8 cellular contexts compared by ENCODE assay signal in genomic region chr20:51318058-51318960, GRCh38.
DNase-seq lines count a peak whose midpoint lies in the region; ATAC-seq lines count a peak whose summit lies in the region.

No MANE protein-coding gene starts in this region.

- ATAC-seq in HG03135 (IDR thresholded peaks at IDR 0.05; ENCODE audit: unreplicated experiment): no peak

- peak; percentile 19 for DNase-seq in NK-92 treated with Interleukin-12 subunit alpha and Interleukin-12 subunit beta, amount 100 ng/mL, for 24 hours (lab: John Stamatoyannopoulos, UW)
- DNase-seq in NK-92 (lab: John Stamatoyannopoulos, UW; ENCODE audit: unreplicated experiment) (no peak), RPMI8226 (peak; percentile 41), hepatic stellate cell (ENCODE audit: low spot score) (peak; percentile 29), KG1 (lab: John Stamatoyannopoulos, UW) (no peak)
- DNase-seq in activated T-helper 9 cell treated with anti-CD3 and anti-CD28 coated beads, Interleukin-2, amount 50 U/mL, for 16 hours (ENCODE audit: low read depth): peak; percentile 23
- DNase-seq in stimulated activated CD4-positive, alpha-beta T cell treated with anti-CD3 and anti-CD28 coated beads, Interleukin-4, amount 100 ng/mL, for 1 hour: peak; percentile 56

Comparison
In these comparisons a context has a peak if more than half of its experiments do, and no peak if none do; other contexts are left out.
1. DNase-seq: peak in NK-92 treated with Interleukin-12 subunit alpha and Interleukin-12 subunit beta, amount 100 ng/mL, for 24 hours (single experiment), RPMI8226 (single experiment), activated T-helper 9 cell treated with anti-CD3 and anti-CD28 coated beads, Interleukin-2, amount 50 U/mL, for 16 hours (single experiment), hepatic stellate cell (single experiment) and stimulated activated CD4-positive, alpha-beta T cell treated with anti-CD3 and anti-CD28 coated beads, Interleukin-4, amount 100 ng/mL, for 1 hour (single experiment); none in NK-92 (single experiment) and KG1 (single experiment).